Comparison of ENCODE assay signal across 18 cellular contexts in genomic region chr5:39192449-39193160, GRCh38. TPM values are rescaled to one million over a fixed set of nuclear protein-coding genes. Genes with fewer than 3 reads are reported as not detected.
DNase-seq lines count a peak whose midpoint lies in the region; ATAC-seq, FAIRE-seq and TF ChIP-seq lines count a peak whose summit lies in the region.
"Had no signal": no experiment of that assay in that cellular context is flagged by ENCODE, and none has a peak within 500 bp of the region (broad histone marks: within the 10 kb centered on the region; RNA-seq: fewer than 3 reads in every experiment).

No MANE protein-coding gene starts in this region.

- no peak for TF ChIP-seq RAD21 in A549 (conservative IDR thresholded peaks at IDR 0.05 in 1 of 2, IDR thresholded peaks at IDR 0.05 in 1 of 2)
- no peak for TF ChIP-seq RAD21 in H1 (IDR thresholded peaks at IDR 0.05 in 1 of 2, conservative IDR thresholded peaks at IDR 0.05 in 1 of 2; ENCODE audit: low read depth in 2 of 2, low read length in 2 of 2)

- H2BK20ac ChIP-seq in H1 (ENCODE audit: low read length) = no peak overlapping the region

- H3K4me1 ChIP-seq in A549 = peaks cover 71% of the 10 kb centered on the region
- H3K4me1 ChIP-seq in CD4-positive, CD25-positive, alpha-beta regulatory T cell (ENCODE audit: control insufficient read depth, insufficient read depth, low read length, poor library complexity, severe bottlenecking) = peaks cover 99% of the 10 kb centered on the region
- H3K4me1 ChIP-seq in H1 (replicated peaks in 1 of 4; ENCODE audit: control insufficient read depth in 3 of 4, insufficient read depth in 4 of 4, low read length in 3 of 4) = no peaks in the 10 kb centered on the region

- no peak overlapping the region for H3K14ac ChIP-seq in H1 (ENCODE audit: insufficient read length)

- peaks cover 51% of the 10 kb centered on the region for H3K36me3 Mint-ChIP-seq in CD4-positive, CD25-positive, alpha-beta regulatory T cell
- peaks cover 40% of the 10 kb centered on the region for H3K36me3 Mint-ChIP-seq in T-cell

- H3K27ac Mint-ChIP-seq in CD4-positive, CD25-positive, alpha-beta regulatory T cell = peak overlapping the region; percentile 85 to 100 (median 94)
- H3K27ac Mint-ChIP-seq in T-cell = peak overlapping the region; percentile 94 to 98
- H3K27ac Mint-ChIP-seq: activated B cell treated with CpG ODN at 0.5 μM for 24 hours had no signal

- no peaks in the 10 kb centered on the region for H3K23me2 ChIP-seq in H1 (ENCODE audit: low read depth, low read length)

- no peaks in the 10 kb centered on the region for H4K20me1 ChIP-seq in H1 (replicated peaks in 1 of 2; ENCODE audit: control insufficient read depth in 1 of 2, insufficient read depth in 2 of 2, low read length in 2 of 2)

- H4K5ac ChIP-seq in H1 (ENCODE audit: insufficient read length, low read depth, low read length) = no peak overlapping the region

- peak overlapping the region; percentile 80 to 94 (median 92) for H3K4me3 Mint-ChIP-seq in CD4-positive, CD25-positive, alpha-beta regulatory T cell
- H3K4me3 Mint-ChIP-seq in T-cell = peak overlapping the region; percentile 74 to 95 (median 74)
- H3K4me3 Mint-ChIP-seq: activated B cell treated with CpG ODN at 0.5 μM for 24 hours had no signal

- H3K27ac ChIP-seq in A549 (peak overlapping the region; percentile 84 to 92; a peak in 5 of 6 replicates), H1 (ENCODE audit: low read depth, low read length) (no peak overlapping the region), dorsolateral prefrontal cortex (peak overlapping the region in 3 of 59 donors; percentile 0 to 67 (median 65))
- H3K27ac ChIP-seq in CD4-positive, CD25-positive, alpha-beta regulatory T cell (ENCODE audit: insufficient read depth, low read length, poor library complexity, severe bottlenecking) = peak overlapping the region; percentile 84
- H3K27ac ChIP-seq: cardiac muscle cell, GM23248 had no signal

- H3K4me2 ChIP-seq in A549 = peak overlapping the region; percentile 37; the same call in 2 of the 3 replicates
- no peak overlapping the region for H3K4me2 ChIP-seq in H1 (ENCODE audit: insufficient read depth in 1 of 2, low read depth in 2 of 2, low read length in 2 of 2)

- no peak overlapping the region for H4K91ac ChIP-seq in H1 (replicated peaks; ENCODE audit: insufficient read length, low read length)

- no peak overlapping the region for H2BK120ac ChIP-seq in H1 (replicated peaks; ENCODE audit: low read depth, low read length)

- no peak for FAIRE-seq in A549 (lab: Jason Lieb, UNC)
- FAIRE-seq in H1 (lab: Jason Lieb, UNC) = no peak
- no peak for FAIRE-seq in GM19239 (lab: Jason Lieb, UNC)
- FAIRE-seq: GM18507 had no signal

- 0 out of 2 replicates have a peak overlapping the region, but pooled peaks have one; percentile 7 for H2AFZ ChIP-seq in H1 (ENCODE audit: low read length)
- H2AFZ ChIP-seq: GM23248 had no signal

- no peaks in the 10 kb centered on the region for H3K9me3 Mint-ChIP-seq in CD4-positive, CD25-positive, alpha-beta regulatory T cell
- H3K9me3 Mint-ChIP-seq in T-cell = no peaks in the 10 kb centered on the region
- H3K9me3 Mint-ChIP-seq: activated B cell treated with CpG ODN at 0.5 μM for 24 hours had no signal

- no peak overlapping the region for H4K8ac ChIP-seq in H1 (ENCODE audit: extremely low read depth, insufficient read depth, low read length)

- no peak overlapping the region for H3K18ac ChIP-seq in H1 (ENCODE audit: extremely low read depth, low read length)

- H3K9ac ChIP-seq in H1 (replicated peaks in 1 of 4; ENCODE audit: extremely low read depth in 1 of 4, low read depth in 3 of 4, low read length in 3 of 4) = no peak overlapping the region
- H3K9ac ChIP-seq: GM23248 had no signal

- no peaks in the 10 kb centered on the region for H3K79me2 ChIP-seq in H1 (ENCODE audit: control insufficient read depth in 1 of 2, insufficient read depth in 2 of 2, low read length in 2 of 2)

- H3K79me1 ChIP-seq in H1 (ENCODE audit: low read depth, low read length) = no peaks in the 10 kb centered on the region

- H3K36me3 ChIP-seq in CD4-positive, CD25-positive, alpha-beta regulatory T cell (ENCODE audit: control insufficient read depth, insufficient read depth, low read length) = peaks cover 24% of the 10 kb centered on the region
- no peaks in the 10 kb centered on the region for H3K36me3 ChIP-seq in H1 (ENCODE audit: control insufficient read depth in 2 of 4, insufficient read depth in 4 of 4, low read length in 3 of 4)
- H3K36me3 ChIP-seq: cardiac muscle cell had no signal

- H2BK5ac ChIP-seq in H1 (ENCODE audit: low read depth, low read length) = no peak overlapping the region

- TF ChIP-seq POLR2A in A549 (IDR thresholded peaks at IDR 0.05; ENCODE audit: low read length) (no peak), H1 (IDR thresholded peaks at IDR 0.05; ENCODE audit: control extremely low read depth in 1 of 2, low read depth in 2 of 2, low read length in 2 of 2) (no peak)

- intact Hi-C loops in dorsolateral prefrontal cortex (cut with DNase I) = loop anchor here in 1 of 2 donors (5.0 kb wide), 1 partner anchor 45 kb away; no protein-coding TSS in a partner anchor

- TF ChIP-seq EP300 in A549 (IDR thresholded peaks at IDR 0.05) (no peak), H1 (IDR thresholded peaks at IDR 0.05; ENCODE audit: borderline replicate concordance in 1 of 2, low read depth in 2 of 2, low read length in 2 of 2) (no peak)

- H3K9me3 ChIP-seq in A549 (no peaks in the 10 kb centered on the region), H1 (ENCODE audit: insufficient read depth in 2 of 2, low read depth in 1 of 2, low read length in 1 of 2) (no peaks in the 10 kb centered on the region)
- H3K9me3 ChIP-seq in CD4-positive, CD25-positive, alpha-beta regulatory T cell (ENCODE audit: control insufficient read depth in 2 of 2, low read length in 2 of 2) = no peaks in the 10 kb centered on the region

- DNase-seq in A549 (ENCODE audit: low read depth in 1 of 2, low spot score in 1 of 2) = no peak
- no peak for DNase-seq in CD4-positive, CD25-positive, alpha-beta regulatory T cell
- DNase-seq in T-cell = no peak
- no peak for DNase-seq in H1 (ENCODE audit: low read depth in 1 of 2, low spot score in 2 of 2)
- no peak for DNase-seq in mesenteric fat pad (ENCODE audit: low spot score)
- DNase-seq in GM19239 (ENCODE audit: insufficient read length, low spot score) = no peak
- no peak for DNase-seq in dorsolateral prefrontal cortex
- DNase-seq: activated B cell treated with CpG ODN at 0.5 μM for 24 hours; activated gamma-delta T cell treated with Interleukin-2 at 50 U/mL for 16 hours; glutamatergic neuron; GM23248; KG1; NCI-H187; SHP77 treated with DMSO at 0.1 percent for 48 hours; stimulated activated CD4-positive, alpha-beta T cell treated with anti-CD3 and anti-CD28 coated beads, Interleukin-1b, Interleukin-23, amount 100 ng/mL, for 48 hours had no signal

- H2BK12ac ChIP-seq in H1 (ENCODE audit: low read depth, low read length) = no peak overlapping the region

- H2AK5ac ChIP-seq in H1 (ENCODE audit: low read depth, low read length) = no peak overlapping the region

- POLR2A ChIA-PET in A549 (lab: Yijun Ruan, JAX) (no interaction called here), T-cell (lab: Charles Lee) (interaction anchor here (0.5 to 1.9 kb wide), 5 partner anchors 8 to 25 kb away, joined by 3 to 7 read pairs (median 3); no protein-coding TSS in a partner anchor), H1 (lab: Charles Lee; ENCODE audit: partially characterized antibody) (no interaction called here)

- H3K27me3 ChIP-seq in CD4-positive, CD25-positive, alpha-beta regulatory T cell (ENCODE audit: control insufficient read depth, insufficient read depth, low read length) = no peaks in the 10 kb centered on the region
- H3K27me3 ChIP-seq in H1 (replicated peaks in 1 of 4; ENCODE audit: control insufficient read depth in 3 of 4, extremely low read depth in 1 of 4, insufficient read depth in 3 of 4, low read length in 3 of 4) = no peaks in the 10 kb centered on the region
- H3K27me3 ChIP-seq in dorsolateral prefrontal cortex = peaks cover 0 to 4% (median 0%) of the 10 kb centered on the region in 45 donors
- H3K27me3 ChIP-seq: cardiac muscle cell had no signal

- CTCF ChIA-PET in A549 (lab: Yijun Ruan, JAX) = interaction anchor here (1.0 to 2.1 kb wide), 4 partner anchors 22 to 232 kb away, joined by 3 to 8 read pairs (median 4); partner anchors contain the start of gene DAB2
- CTCF ChIA-PET in T-cell (lab: Charles Lee) = interaction anchor here (0.5 to 8.3 kb wide), 9 partner anchors 8 to 91 kb away, joined by 3 to 56 read pairs (median 7); no protein-coding TSS in a partner anchor
- CTCF ChIA-PET in H1 (lab: Charles Lee; ENCODE audit: partially characterized antibody) = interaction anchor here (1.0 kb wide), 1 partner anchor 24 kb away, joined by 3 read pairs; no protein-coding TSS in a partner anchor

- no peak overlapping the region for H3K56ac ChIP-seq in H1 (replicated peaks; ENCODE audit: insufficient read length, low read depth, low read length)

- TF ChIP-seq CTCF in A549 (IDR thresholded peaks at IDR 0.05) = no peak
- no peak for TF ChIP-seq CTCF in H1 (IDR thresholded peaks at IDR 0.05; ENCODE audit: control extremely low read depth in 1 of 3, insufficient read depth in 1 of 3, low read depth in 1 of 3, low read length in 3 of 3)
- TF ChIP-seq CTCF in dorsolateral prefrontal cortex (IDR thresholded peaks at IDR 0.05 in 54 of 56, conservative IDR thresholded peaks at IDR 0.05 in 2 of 56; ENCODE audit: low read depth in 1 of 56, partially characterized antibody in 56 of 56) = no peak

- H3K4ac ChIP-seq in H1 (replicated peaks; ENCODE audit: insufficient read length, low read depth, low read length) = no peak overlapping the region

- ATAC-seq in A549 = no peak
- ATAC-seq in CD4-positive, CD25-positive, alpha-beta regulatory T cell (ENCODE audit: low read depth in 2 of 2) = no peak
- no peak for ATAC-seq in T-cell (replicated peaks in 1 of 4)

- no peak overlapping the region for H2BK15ac ChIP-seq in H1 (ENCODE audit: low read length)

- H3K4me1 Mint-ChIP-seq in CD4-positive, CD25-positive, alpha-beta regulatory T cell = peaks cover 51 to 97% (median 86%) of the 10 kb centered on the region in 4 donors
- peaks cover 92 to 94% (median 93%) of the 10 kb centered on the region in 3 donors for H3K4me1 Mint-ChIP-seq in T-cell

- 66% methylated on average over 2 of the region's 2 CpGs for WGBS in A549 (ENCODE audit: missing lambda C conversion rate)
- WGBS in H1 (ENCODE audit: extremely low coverage in 1 of 2, insufficient coverage in 1 of 2, insufficient read length in 1 of 2, insufficient replicate concordance in 2 of 2, low coverage in 1 of 2, low lambda C conversion rate in 2 of 2, missing lambda C conversion rate in 1 of 2), 2 experiments = 93% methylated on average over 2 of the region's 2 CpGs; no CpG with 5 or more reads in 1 of the 2 experiments

- no peaks in the 10 kb centered on the region for H3K27me3 Mint-ChIP-seq in CD4-positive, CD25-positive, alpha-beta regulatory T cell
- no peaks in the 10 kb centered on the region for H3K27me3 Mint-ChIP-seq in T-cell

- H3K4me3 ChIP-seq in A549 (no peak overlapping the region), H1 (ENCODE audit: extremely low read depth in 1 of 4, insufficient read depth in 2 of 4, low read depth in 3 of 4, low read length in 4 of 4) (no peak overlapping the region), dorsolateral prefrontal cortex (no peak overlapping the region)
- H3K4me3 ChIP-seq in CD4-positive, CD25-positive, alpha-beta regulatory T cell (ENCODE audit: low read depth, low read length) = peak overlapping the region; percentile 73
- H3K4me3 ChIP-seq: cardiac muscle cell, GM23248 had no signal

- H3K23ac ChIP-seq in H1 (ENCODE audit: insufficient read length) = no peak overlapping the region

RNA-seq across cellular contexts. Expression of gene FYB1, which starts 26.8 kb away (rescaled TPM):
- polyA plus RNA-seq in A549 (2011; rRNA removed) (20.2 and 34.6 TPM in 2 replicates), A549 (2017; fragmentation: RNase III; extraction: RNeasy Plus Mini Kit Qiagen cat#74134 plus additional on column Dnase treatment) (5.9 to 8.0 TPM (median 7.4 TPM) in 3 replicates), H1 (2011; rRNA removed) (not detected in 2 replicates)
- 2.6 and 2.8 TPM in 2 replicates for polyA plus RNA-seq in A549 (2012; cell fraction: cytosol; rRNA removed)
- 1.7 and 3.2 TPM in 2 replicates for polyA plus RNA-seq in A549 (2012; cell fraction: nucleus; rRNA removed)
- 4.9 and 6.4 TPM in 2 replicates for polyA minus RNA-seq in A549 (2011; rRNA and poly(A)+ RNA removed)
- total RNA-seq in CD4-positive, CD25-positive, alpha-beta regulatory T cell = 639 TPM
- 100 to 1,000 TPM; 197 to 254 (median 226) TPM for polyA plus RNA-seq in CD4-positive, CD25-positive, alpha-beta regulatory T cell
- total RNA-seq in T-cell (100 to 1,000 TPM; 372 to 769 (median 428) TPM), mesenteric fat pad (27.8 TPM), dorsolateral prefrontal cortex (10 to 100 TPM in 81 of 120 experiments, 1 to 10 TPM in 39; 2.2 to 46.5 (median 12.0) TPM)
- total RNA-seq in H1 (2021; fragmentation: NEBNext Ultra II Directional; extraction: Animal tissue kit (Norgen Biotek cat#: 25700)) = not detected in 2 replicates
- polyA plus RNA-seq in H1 (2011; cell fraction: cytosol; rRNA removed) = not detected
- not detected for polyA plus RNA-seq in H1 (2011; cell fraction: nucleus; rRNA removed)
- not detected in 4 replicates for polyA plus RNA-seq in H1 (2012, experiment 1 of 2)
- not detected for polyA plus RNA-seq in H1 (2012, experiment 2 of 2)
- polyA plus RNA-seq in H1 (2013, experiment 1 of 2) = not detected
- not detected for polyA plus RNA-seq in H1 (2013, experiment 2 of 2)
- not detected in 2 replicates for polyA minus RNA-seq in H1 (2011; rRNA and poly(A)+ RNA removed)
- polyA minus RNA-seq in H1 (2011; cell fraction: cytosol; rRNA and poly(A)+ RNA removed) = not detected
- polyA minus RNA-seq in H1 (2011; cell fraction: nucleus; rRNA and poly(A)+ RNA removed) = not detected
- total RNA-seq: cardiac muscle cell, GM23248, kidney epithelial cell had no signal
- polyA plus RNA-seq: cardiac muscle cell had no signal

Comparison
In these comparisons a context has a peak if more than half of its experiments do, and no peak if none do; other contexts are left out.
1. RNA of gene FYB1, which starts 26.8 kb away (total RNA-seq): 639 TPM in CD4-positive, CD25-positive, alpha-beta regulatory T cell (single experiment) and 372 to 769 TPM in T-cell; 27.8 TPM in mesenteric fat pad (single experiment), 2.2 to 46.5 TPM in dorsolateral prefrontal cortex and not detected in H1; every median in the first group is over 4 times any median in the second.
2. POLR2A ChIA-PET loops: an anchor here in T-cell (0.5 to 1.9 kb wide); none called in A549 and H1.